In the genomic region with DNA sequence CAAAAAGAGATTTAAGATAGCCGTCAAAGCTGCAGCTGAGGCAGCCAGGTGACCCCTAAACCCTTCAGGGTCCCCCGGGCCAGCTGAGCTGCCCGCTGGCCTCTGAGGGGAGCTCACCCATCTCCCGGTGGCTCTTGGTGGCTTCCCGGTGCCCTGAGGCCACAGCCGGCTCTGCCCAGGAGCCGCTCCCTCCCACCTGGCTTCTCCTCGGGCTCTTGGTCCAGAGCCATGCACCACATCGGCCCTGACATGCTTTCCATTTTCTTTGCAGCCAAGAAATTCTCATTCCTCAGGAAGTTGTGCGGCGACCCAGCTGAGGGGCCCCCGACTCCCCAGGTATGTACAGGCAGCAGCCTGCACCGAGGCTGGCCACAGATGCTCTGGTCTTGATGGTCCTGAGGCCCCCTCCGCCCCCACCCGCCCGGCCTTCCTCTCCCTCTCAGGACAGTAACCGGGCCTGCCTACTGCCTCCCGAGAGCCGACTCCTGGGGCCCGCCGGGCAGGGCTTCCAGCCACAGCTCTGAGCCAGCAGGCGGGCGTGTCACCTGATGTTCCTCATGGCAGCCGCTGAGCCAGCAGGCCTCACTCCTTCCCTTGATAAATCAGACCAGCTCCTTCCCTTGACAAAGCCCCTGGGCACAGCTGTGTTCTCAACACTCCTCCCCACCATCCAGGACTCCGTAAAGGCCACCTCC, we compare ENCODE assay signal across 21 cellular contexts. TPM values are rescaled to one million over a fixed set of nuclear protein-coding genes. Genes with fewer than 3 reads are reported as not detected.
DNase-seq lines count a peak whose midpoint lies in the region; ATAC-seq and TF ChIP-seq lines count a peak whose summit lies in the region.
"Had no signal": no experiment of that assay in that cellular context is flagged by ENCODE, and none has a peak within 500 bp of the region (broad histone marks: within the 10 kb centered on the region; RNA-seq: fewer than 3 reads in every experiment).

No MANE protein-coding gene starts in this region.

- H3K36me3 Mint-ChIP-seq in stimulated activated effector memory CD8-positive, alpha-beta T cell treated with anti-CD3 and anti-CD28 coated beads, Interleukin-12 subunit alpha, Interleukin-12 subunit beta, amount 100 ng/mL, for 72 hours = no peaks in the 10 kb centered on the region
- H3K36me3 Mint-ChIP-seq: CD4-positive, CD25-positive, alpha-beta regulatory T cell had no signal

- no peaks in the 10 kb centered on the region for H3K9me3 Mint-ChIP-seq in stimulated activated effector memory CD8-positive, alpha-beta T cell treated with anti-CD3 and anti-CD28 coated beads, Interleukin-12 subunit alpha, Interleukin-12 subunit beta, amount 100 ng/mL, for 72 hours

- intact Hi-C loops in adrenal gland (cut with DNase I) = no loop called here

- TF ChIP-seq CTCF in adrenal gland (IDR thresholded peaks at IDR 0.05) (no peak), gastroesophageal sphincter (IDR thresholded peaks at IDR 0.05) (no peak)

- peak overlapping the region in 2 of 5 donors; percentile 41 to 58 for H3K27ac ChIP-seq in adrenal gland
- H3K27ac ChIP-seq in gastroesophageal sphincter = no peak overlapping the region
- H3K27ac ChIP-seq: 22Rv1, ascending aorta, hepatocyte, SK-N-MC had no signal

- H3K27me3 ChIP-seq in adrenal gland (no peaks in the 10 kb centered on the region), gastroesophageal sphincter (peaks cover 30% of the 10 kb centered on the region)
- H3K27me3 ChIP-seq: ascending aorta, hepatocyte had no signal

- no peak for TF ChIP-seq EP300 in gastroesophageal sphincter (IDR thresholded peaks at IDR 0.05)

- H3K36me3 ChIP-seq in adrenal gland (replicated peaks in 1 of 2) (no peaks in the 10 kb centered on the region), gastroesophageal sphincter (no peaks in the 10 kb centered on the region)
- H3K36me3 ChIP-seq: ascending aorta had no signal

- ATAC-seq in gastroesophageal sphincter = peak; percentile 28
- ATAC-seq in stimulated activated effector memory CD8-positive, alpha-beta T cell treated with anti-CD3 and anti-CD28 coated beads, Interleukin-12 subunit alpha, Interleukin-12 subunit beta, amount 100 ng/mL, for 72 hours = no peak
- ATAC-seq in esophagus mucosa = no peak

- WGBS in adrenal gland, 4 donors = 26 to 36% (median 32%) methylated on average over 5 to 25 of the region's 25 CpGs
- WGBS in gastroesophageal sphincter (ENCODE audit: low coverage in 1 of 2), 2 donors = 31% methylated on average over 12 of the region's 25 CpGs; no CpG with 5 or more reads in 1 of the 2 donors

- H3K4me3 ChIP-seq in adrenal gland (no peak overlapping the region), gastroesophageal sphincter (no peak overlapping the region)
- H3K4me3 ChIP-seq: ascending aorta, hepatocyte, SK-N-MC had no signal

- peak overlapping the region; percentile 67 for H3K27ac Mint-ChIP-seq in stimulated activated effector memory CD8-positive, alpha-beta T cell treated with anti-CD3 and anti-CD28 coated beads, Interleukin-12 subunit alpha, Interleukin-12 subunit beta, amount 100 ng/mL, for 72 hours
- H3K27ac Mint-ChIP-seq: CD4-positive, CD25-positive, alpha-beta regulatory T cell had no signal

- H3K4me3 Mint-ChIP-seq in stimulated activated effector memory CD8-positive, alpha-beta T cell treated with anti-CD3 and anti-CD28 coated beads, Interleukin-12 subunit alpha, Interleukin-12 subunit beta, amount 100 ng/mL, for 72 hours = no peak overlapping the region
- H3K4me3 Mint-ChIP-seq: CD4-positive, CD25-positive, alpha-beta regulatory T cell had no signal

- TF ChIP-seq POLR2A in adrenal gland (IDR thresholded peaks at IDR 0.05) = no peak
- TF ChIP-seq POLR2A in gastroesophageal sphincter (IDR thresholded peaks at IDR 0.05) = no peak

- peaks cover 8% of the 10 kb centered on the region for H3K4me1 Mint-ChIP-seq in stimulated activated effector memory CD8-positive, alpha-beta T cell treated with anti-CD3 and anti-CD28 coated beads, Interleukin-12 subunit alpha, Interleukin-12 subunit beta, amount 100 ng/mL, for 72 hours
- H3K4me1 Mint-ChIP-seq: CD4-positive, CD25-positive, alpha-beta regulatory T cell had no signal

- no peaks in the 10 kb centered on the region for H3K9me3 ChIP-seq in adrenal gland (replicated peaks in 1 of 3)
- no peaks in the 10 kb centered on the region for H3K9me3 ChIP-seq in gastroesophageal sphincter
- H3K9me3 ChIP-seq: ascending aorta had no signal

- peaks cover 7 to 10% of the 10 kb centered on the region in 2 donors for H3K4me1 ChIP-seq in adrenal gland (replicated peaks in 1 of 2)
- H3K4me1 ChIP-seq in gastroesophageal sphincter = peaks cover 0 to 21% (median 0%) of the 10 kb centered on the region in 3 donors

- DNase-seq in DMS 273 (lab: John Stamatoyannopoulos, UW; ENCODE audit: unreplicated experiment) (peak; percentile 72), DMS 273 treated with DMSO at 0.1 percent for 48 hours (lab: John Stamatoyannopoulos, UW) (no peak), adrenal gland (peak; percentile 46 to 73 (median 62)), H4 (ENCODE audit: low spot score) (no peak), NCI-H82 treated with DMSO at 0.1 percent for 48 hours (lab: John Stamatoyannopoulos, UW; ENCODE audit: unreplicated experiment) (no peak)
- no peak for DNase-seq in stimulated activated effector memory CD8-positive, alpha-beta T cell treated with anti-CD3 and anti-CD28 coated beads, Interleukin-12 subunit alpha, Interleukin-12 subunit beta, amount 100 ng/mL, for 72 hours (ENCODE audit: low spot score in 2 of 2)
- DNase-seq: activated CD4-positive, alpha-beta T cell treated with anti-CD3 and anti-CD28 coated beads for 4 hours; activated CD8-positive, alpha-beta memory T cell treated with anti-CD3 and anti-CD28 coated beads, Interleukin-2, amount 50 U/mL, for 4 hours; CD4-positive, CD25-positive, alpha-beta regulatory T cell; dermis blood vessel endothelial cell; Kasumi-1; NCI-H1417 treated with DMSO at 0.1 percent for 48 hours; occipital lobe; T1000; trophoblast cell had no signal

RNA-seq across cellular contexts. Expression of a gene that starts 28.4 kb away (rescaled TPM):
- total RNA-seq in adrenal gland (10 to 100 TPM in 1 of 8 donors, 1 to 10 TPM in 6, under 1 TPM in 1; 0.69 to 10.2 (median 3.5) TPM), gastroesophageal sphincter (1 to 10 TPM in 1 of 4 donors, under 1 TPM in 3; 0.40 to 1.4 (median 0.59) TPM), esophagus mucosa (3.2 TPM)
- polyA plus RNA-seq in adrenal gland = 10 to 100 TPM in 1 of 3 donors, 1 to 10 TPM in 1, under 1 TPM in 1; 0.37 to 23.8 (median 7.0) TPM
- 0.29 and 0.86 TPM in 2 replicates for total RNA-seq in H4 (2014; rRNA removed; shearing (Covaris generic))

RNA-seq across cellular contexts. Expression of a gene that starts 41.9 kb away (rescaled TPM):
- total RNA-seq in adrenal gland (1 to 10 TPM; 1.3 to 5.7 (median 2.0) TPM), gastroesophageal sphincter (1 to 10 TPM in 3 of 4 donors, under 1 TPM in 1; 0.96 to 4.8 (median 2.1) TPM), esophagus mucosa (0.24 TPM)
- 1 to 10 TPM in 1 of 3 donors, under 1 TPM in 2; 0.18 to 2.7 (median 0.88) TPM for polyA plus RNA-seq in adrenal gland
- total RNA-seq in H4 (2014; rRNA removed; shearing (Covaris generic)) = 0.08 and 0.12 TPM in 2 replicates

Comparison
In these comparisons a context has a peak if more than half of its experiments do, and no peak if none do; other contexts are left out.
1. DNase-seq: peak in DMS 273 (single experiment) and adrenal gland (7 of 7); none in DMS 273 treated with DMSO at 0.1 percent for 48 hours (single experiment), stimulated activated effector memory CD8-positive, alpha-beta T cell treated with anti-CD3 and anti-CD28 coated beads, Interleukin-12 subunit alpha, Interleukin-12 subunit beta, amount 100 ng/mL, for 72 hours (0 of 2), H4 (single experiment) and NCI-H82 treated with DMSO at 0.1 percent for 48 hours (single experiment).